In the genomic region with DNA sequence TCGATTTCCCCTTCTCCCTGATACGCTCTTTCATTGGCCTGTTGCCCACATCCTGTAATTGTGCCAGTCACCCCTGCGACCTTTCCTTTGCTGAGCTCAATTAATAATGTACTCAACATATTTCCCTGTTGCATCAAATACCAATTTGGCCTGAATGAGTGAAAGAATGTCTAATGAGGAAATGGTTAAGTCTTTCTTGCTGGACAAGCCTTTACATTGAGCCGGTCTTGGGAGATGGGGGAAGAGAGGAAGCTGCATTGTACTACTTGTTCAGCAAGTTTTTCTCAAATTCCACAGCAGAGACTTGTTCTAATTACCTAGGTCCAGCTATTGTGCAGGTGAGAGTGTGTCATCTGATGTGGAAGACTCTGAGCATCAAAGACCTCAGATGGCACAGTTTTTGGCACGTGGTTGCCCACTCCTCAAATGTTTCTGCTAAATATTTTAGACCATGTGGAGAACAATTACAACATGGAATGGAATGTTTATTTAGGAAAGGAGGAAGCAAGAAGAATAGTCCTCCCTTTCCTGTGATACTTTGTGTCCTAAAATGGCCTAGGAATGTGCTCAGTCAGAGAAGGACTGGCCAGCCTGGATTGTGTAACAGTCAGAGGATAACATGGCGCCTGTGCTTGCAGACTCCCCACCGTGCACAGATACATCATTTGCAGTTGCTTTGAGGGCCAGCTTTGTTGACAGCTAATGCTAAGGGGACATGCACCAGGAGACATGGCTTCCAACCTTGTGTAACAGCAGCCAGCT, we compare ENCODE assay signal across 2 cellular contexts.
TF ChIP-seq lines count a peak whose summit lies in the region.

No MANE protein-coding gene starts in this region.

TF ChIP-seq in liver, 16 proteins besides CTCF, POLR2A, EP300 and RAD21:
- peak in 1 of 2 donors; percentile 38 for TF ChIP-seq RXRA (IDR thresholded peaks at IDR 0.05)
- TF ChIP-seq YY1 (IDR thresholded peaks at IDR 0.05), result peak; percentile 49
- TF ChIP-seq JUND (IDR thresholded peaks at IDR 0.05), result no peak
- TF ChIP-seq NR2F2 (IDR thresholded peaks at IDR 0.05), result peak; percentile 33
- no peak for TF ChIP-seq MAX (IDR thresholded peaks at IDR 0.05)
- TF ChIP-seq SP1 (IDR thresholded peaks at IDR 0.05), result peak; percentile 30
- no peak for TF ChIP-seq ZBTB33 (IDR thresholded peaks at IDR 0.05)
TF ChIP-seq in liver: peak in this region for 4.

TF ChIP-seq in HepG2, 621 proteins besides CTCF, POLR2A, EP300 and RAD21:
- TF ChIP-seq ZFY (CRISPR knock-in tag; IDR thresholded peaks at IDR 0.05) (no peak), ZBTB1 (CRISPR knock-in tag; IDR thresholded peaks at IDR 0.05; ENCODE audit: borderline replicate concordance) (no peak), ZFP1 (CRISPR knock-in tag; IDR thresholded peaks at IDR 0.05) (no peak), ZNF598 (CRISPR knock-in tag; IDR thresholded peaks at IDR 0.05; ENCODE audit: borderline replicate concordance) (no peak), ZNF772 (CRISPR knock-in tag; IDR thresholded peaks at IDR 0.05) (no peak), ZNF33A (CRISPR knock-in tag; IDR thresholded peaks at IDR 0.05; ENCODE audit: borderline replicate concordance) (no peak), MAFF (IDR thresholded peaks at IDR 0.05; ENCODE audit: low read depth, low read length) (no peak), RBM22 (optimal IDR thresholded peaks at IDR 0.05; ENCODE audit: low read length) (no peak), KLF13 (CRISPR knock-in tag; IDR thresholded peaks at IDR 0.05) (no peak), RBAK (CRISPR knock-in tag; IDR thresholded peaks at IDR 0.05) (no peak), ZNF713 (CRISPR knock-in tag; IDR thresholded peaks at IDR 0.05) (no peak), GATAD1 (CRISPR knock-in tag; IDR thresholded peaks at IDR 0.05) (no peak), ZNF563 (CRISPR knock-in tag; IDR thresholded peaks at IDR 0.05) (no peak), PHF8 (CRISPR knock-in tag; IDR thresholded peaks at IDR 0.05) (no peak), REXO4 (CRISPR knock-in tag; IDR thresholded peaks at IDR 0.05; ENCODE audit: borderline replicate concordance) (no peak), GABPB1 (CRISPR knock-in tag; IDR thresholded peaks at IDR 0.05) (no peak)
- TF ChIP-seq, protein P1, sequence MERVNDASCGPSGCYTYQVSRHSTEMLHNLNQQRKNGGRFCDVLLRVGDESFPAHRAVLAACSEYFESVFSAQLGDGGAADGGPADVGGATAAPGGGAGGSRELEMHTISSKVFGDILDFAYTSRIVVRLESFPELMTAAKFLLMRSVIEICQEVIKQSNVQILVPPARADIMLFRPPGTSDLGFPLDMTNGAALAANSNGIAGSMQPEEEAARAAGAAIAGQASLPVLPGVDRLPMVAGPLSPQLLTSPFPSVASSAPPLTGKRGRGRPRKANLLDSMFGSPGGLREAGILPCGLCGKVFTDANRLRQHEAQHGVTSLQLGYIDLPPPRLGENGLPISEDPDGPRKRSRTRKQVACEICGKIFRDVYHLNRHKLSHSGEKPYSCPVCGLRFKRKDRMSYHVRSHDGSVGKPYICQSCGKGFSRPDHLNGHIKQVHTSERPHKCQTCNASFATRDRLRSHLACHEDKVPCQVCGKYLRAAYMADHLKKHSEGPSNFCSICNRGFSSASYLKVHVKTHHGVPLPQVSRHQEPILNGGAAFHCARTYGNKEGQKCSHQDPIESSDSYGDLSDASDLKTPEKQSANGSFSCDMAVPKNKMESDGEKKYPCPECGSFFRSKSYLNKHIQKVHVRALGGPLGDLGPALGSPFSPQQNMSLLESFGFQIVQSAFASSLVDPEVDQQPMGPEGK (CRISPR knock-in tag; IDR thresholded peaks at IDR 0.05), result no peak
- TF ChIP-seq, protein P2, sequence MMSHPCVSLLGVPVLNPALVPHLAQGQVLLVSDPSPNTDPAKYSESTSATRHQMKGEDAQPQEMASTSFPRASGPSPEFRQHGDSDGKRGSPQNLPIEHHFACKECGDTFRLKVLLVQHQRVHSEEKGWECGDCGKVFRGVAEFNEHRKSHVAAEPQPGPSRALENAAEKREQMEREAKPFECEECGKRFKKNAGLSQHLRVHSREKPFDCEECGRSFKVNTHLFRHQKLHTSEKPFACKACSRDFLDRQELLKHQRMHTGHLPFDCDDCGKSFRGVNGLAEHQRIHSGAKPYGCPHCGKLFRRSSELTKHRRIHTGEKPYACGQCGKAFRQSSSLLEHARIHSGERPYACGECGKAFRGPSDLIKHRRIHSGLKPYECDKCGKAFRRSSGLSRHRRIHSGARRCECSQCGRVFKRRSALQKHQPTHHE (CRISPR knock-in tag; IDR thresholded peaks at IDR 0.05; ENCODE audit: borderline replicate concordance), result no peak
- TF ChIP-seq, protein P3, sequence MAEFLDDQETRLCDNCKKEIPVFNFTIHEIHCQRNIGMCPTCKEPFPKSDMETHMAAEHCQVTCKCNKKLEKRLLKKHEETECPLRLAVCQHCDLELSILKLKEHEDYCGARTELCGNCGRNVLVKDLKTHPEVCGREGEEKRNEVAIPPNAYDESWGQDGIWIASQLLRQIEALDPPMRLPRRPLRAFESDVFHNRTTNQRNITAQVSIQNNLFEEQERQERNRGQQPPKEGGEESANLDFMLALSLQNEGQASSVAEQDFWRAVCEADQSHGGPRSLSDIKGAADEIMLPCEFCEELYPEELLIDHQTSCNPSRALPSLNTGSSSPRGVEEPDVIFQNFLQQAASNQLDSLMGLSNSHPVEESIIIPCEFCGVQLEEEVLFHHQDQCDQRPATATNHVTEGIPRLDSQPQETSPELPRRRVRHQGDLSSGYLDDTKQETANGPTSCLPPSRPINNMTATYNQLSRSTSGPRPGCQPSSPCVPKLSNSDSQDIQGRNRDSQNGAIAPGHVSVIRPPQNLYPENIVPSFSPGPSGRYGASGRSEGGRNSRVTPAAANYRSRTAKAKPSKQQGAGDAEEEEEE (CRISPR knock-in tag; IDR thresholded peaks at IDR 0.05; ENCODE audit: borderline replicate concordance), result no peak
- TF ChIP-seq, protein P4, sequence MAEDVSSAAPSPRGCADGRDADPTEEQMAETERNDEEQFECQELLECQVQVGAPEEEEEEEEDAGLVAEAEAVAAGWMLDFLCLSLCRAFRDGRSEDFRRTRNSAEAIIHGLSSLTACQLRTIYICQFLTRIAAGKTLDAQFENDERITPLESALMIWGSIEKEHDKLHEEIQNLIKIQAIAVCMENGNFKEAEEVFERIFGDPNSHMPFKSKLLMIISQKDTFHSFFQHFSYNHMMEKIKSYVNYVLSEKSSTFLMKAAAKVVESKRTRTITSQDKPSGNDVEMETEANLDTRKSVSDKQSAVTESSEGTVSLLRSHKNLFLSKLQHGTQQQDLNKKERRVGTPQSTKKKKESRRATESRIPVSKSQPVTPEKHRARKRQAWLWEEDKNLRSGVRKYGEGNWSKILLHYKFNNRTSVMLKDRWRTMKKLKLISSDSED (CRISPR knock-in tag; IDR thresholded peaks at IDR 0.05), result no peak
